11 cellular contexts compared by ENCODE assay signal in genomic region chr1:23796466-23797271, GRCh38. TPM values are rescaled to one million over a fixed set of nuclear protein-coding genes. Genes with fewer than 3 reads are reported as not detected.
DNase-seq lines count a peak whose midpoint lies in the region; ATAC-seq and TF ChIP-seq lines count a peak whose summit lies in the region.
"Had no signal": no experiment of that assay in that cellular context is flagged by ENCODE, and none has a peak within 500 bp of the region (broad histone marks: within the 10 kb centered on the region; RNA-seq: fewer than 3 reads in every experiment).

No MANE protein-coding gene starts in this region.

- H3K27me3 ChIP-seq in PC-3 (ENCODE audit: low read length), result no peaks in the 10 kb centered on the region
- H3K27me3 ChIP-seq: cardiac muscle cell had no signal

- no peaks in the 10 kb centered on the region for H3K27me3 Mint-ChIP-seq in Calu3 (ENCODE audit: unreplicated experiment)
- no peaks in the 10 kb centered on the region for H3K27me3 Mint-ChIP-seq in chondrocyte (ENCODE audit: low read depth)
- H3K27me3 Mint-ChIP-seq in neural crest cell (ENCODE audit: low read depth), result peaks cover 2% of the 10 kb centered on the region
- H3K27me3 Mint-ChIP-seq in activated CD4-positive, alpha-beta T cell treated with anti-CD3 and anti-CD28 coated beads, Interleukin-2, amount 10 ng/mL, durations not matched to agents 24 days and 14 days, result no peaks in the 10 kb centered on the region

- TF ChIP-seq CTCF in Calu3 (IDR thresholded peaks at IDR 0.05; ENCODE audit: unreplicated experiment) (no peak), PC-3 (conservative IDR thresholded peaks at IDR 0.05; ENCODE audit: low read depth, low read length) (peak; percentile 39), chondrocyte (IDR thresholded peaks at IDR 0.05) (no peak), neural crest cell (conservative IDR thresholded peaks at IDR 0.05) (no peak)

- ATAC-seq in PC-3, result no peak
- no peak for ATAC-seq in HG03095 (IDR thresholded peaks at IDR 0.05; ENCODE audit: unreplicated experiment)

- no peak overlapping the region for H3K4me3 Mint-ChIP-seq in Calu3 (ENCODE audit: low read depth, unreplicated experiment)
- no peak overlapping the region for H3K4me3 Mint-ChIP-seq in chondrocyte (ENCODE audit: unreplicated experiment)
- H3K4me3 Mint-ChIP-seq in neural crest cell, result peak overlapping the region; percentile 97
- H3K4me3 Mint-ChIP-seq in activated CD4-positive, alpha-beta T cell treated with anti-CD3 and anti-CD28 coated beads, Interleukin-2, amount 10 ng/mL, durations not matched to agents 24 days and 14 days, result no peak overlapping the region
- H3K4me3 Mint-ChIP-seq: activated naive CD4-positive, alpha-beta T cell treated with anti-CD3 and anti-CD28 coated beads for 36 hours had no signal

- no peak overlapping the region for H3K4me3 ChIP-seq in PC-3 (ENCODE audit: low read length)
- H3K4me3 ChIP-seq: cardiac muscle cell had no signal

- intact Hi-C loops in Calu3 (cut with micrococcal nuclease; ENCODE audit: unreplicated experiment), result no loop called here
- intact Hi-C loops in PC-3 (cut with micrococcal nuclease), result no loop called here
- intact Hi-C loops in activated CD4-positive, alpha-beta T cell treated with anti-CD3 and anti-CD28 coated beads, Interleukin-2, amount 10 ng/mL, durations not matched to agents 24 days and 14 days (cut with micrococcal nuclease), result no loop called here

- H3K9ac ChIP-seq in PC-3 (ENCODE audit: low read length), result no peak overlapping the region

- H2AFZ ChIP-seq in PC-3 (ENCODE audit: low read length), result no peak overlapping the region

- H3K36me3 ChIP-seq in PC-3 (ENCODE audit: low read depth, low read length), result peaks cover 14% of the 10 kb centered on the region

- peaks cover 30% of the 10 kb centered on the region for H3K79me2 ChIP-seq in PC-3 (ENCODE audit: low read length)

- H3F3A ChIP-seq in PC-3 (ENCODE audit: low read length, unreplicated experiment), result no peaks in the 10 kb centered on the region

- peaks cover 3% of the 10 kb centered on the region for H3K4me1 Mint-ChIP-seq in Calu3 (ENCODE audit: low read depth, unreplicated experiment)
- peaks cover 23% of the 10 kb centered on the region for H3K4me1 Mint-ChIP-seq in chondrocyte (ENCODE audit: low read depth)
- H3K4me1 Mint-ChIP-seq in neural crest cell, result peaks cover 11% of the 10 kb centered on the region
- peaks cover 20% of the 10 kb centered on the region for H3K4me1 Mint-ChIP-seq in activated CD4-positive, alpha-beta T cell treated with anti-CD3 and anti-CD28 coated beads, Interleukin-2, amount 10 ng/mL, durations not matched to agents 24 days and 14 days

- no peak for DNase-seq in Calu3
- DNase-seq in PC-3, result no peak
- DNase-seq in chondrocyte (ENCODE audit: low spot score), result no peak
- DNase-seq in neural crest cell (ENCODE audit: low read depth, low spot score), result no peak
- no peak for DNase-seq in activated CD4-positive, alpha-beta T cell treated with anti-CD3 and anti-CD28 coated beads, Interleukin-2, amount 10 ng/mL, durations not matched to agents 24 days and 14 days
- DNase-seq in stimulated activated CD4-positive, alpha-beta T cell treated with anti-CD3 and anti-CD28 coated beads, Interleukin-2, amount 100 ng/mL, for 24 hours, result no peak
- no peak for DNase-seq in stimulated activated naive CD4-positive, alpha-beta T cell (lab: John Stamatoyannopoulos, UW)
- DNase-seq: activated naive CD4-positive, alpha-beta T cell treated with anti-CD3 and anti-CD28 coated beads for 36 hours; mesendoderm had no signal

- H3K27ac ChIP-seq in PC-3 (ENCODE audit: low read length), result no peak overlapping the region
- H3K27ac ChIP-seq: cardiac muscle cell had no signal

- H3K9me3 Mint-ChIP-seq in Calu3 (ENCODE audit: low read depth, unreplicated experiment) (no peaks in the 10 kb centered on the region), chondrocyte (ENCODE audit: low read depth) (no peaks in the 10 kb centered on the region), neural crest cell (no peaks in the 10 kb centered on the region)
- H3K9me3 Mint-ChIP-seq in activated CD4-positive, alpha-beta T cell treated with anti-CD3 and anti-CD28 coated beads, Interleukin-2, amount 10 ng/mL, durations not matched to agents 24 days and 14 days, result no peaks in the 10 kb centered on the region
- H3K9me3 Mint-ChIP-seq: activated naive CD4-positive, alpha-beta T cell treated with anti-CD3 and anti-CD28 coated beads for 36 hours had no signal

- H3K9me2 ChIP-seq in PC-3 (replicated peaks; ENCODE audit: low read length), result no peaks in the 10 kb centered on the region

- no peaks in the 10 kb centered on the region for H4K20me1 ChIP-seq in PC-3 (ENCODE audit: low read length)

- no peak overlapping the region for H3K4me2 ChIP-seq in PC-3 (ENCODE audit: low read length)

- POLR2A ChIA-PET in PC-3 (lab: Charles Lee; ENCODE audit: unreplicated experiment), result no interaction called here

- peaks cover 25% of the 10 kb centered on the region for H3K4me1 ChIP-seq in PC-3 (ENCODE audit: insufficient read depth, low read length)

- no peaks in the 10 kb centered on the region for H3K9me3 ChIP-seq in PC-3 (ENCODE audit: low read length)

- peaks cover 95% of the 10 kb centered on the region for H3K36me3 Mint-ChIP-seq in Calu3 (ENCODE audit: insufficient read depth, unreplicated experiment)
- H3K36me3 Mint-ChIP-seq in chondrocyte (ENCODE audit: low read depth), result peaks cover 2% of the 10 kb centered on the region
- H3K36me3 Mint-ChIP-seq in neural crest cell (ENCODE audit: low read depth), result no peaks in the 10 kb centered on the region
- H3K36me3 Mint-ChIP-seq in activated CD4-positive, alpha-beta T cell treated with anti-CD3 and anti-CD28 coated beads, Interleukin-2, amount 10 ng/mL, durations not matched to agents 24 days and 14 days (ENCODE audit: low read depth), result peaks cover 35% of the 10 kb centered on the region

- CTCF ChIA-PET in Calu3 (lab: Charles Lee), result no interaction called here
- CTCF ChIA-PET in PC-3 (lab: Charles Lee), result interaction anchor here (2.2 kb wide), 1 partner anchor 25 kb away, joined by 10 read pairs; no protein-coding TSS in a partner anchor

- H3K27ac Mint-ChIP-seq in Calu3 (ENCODE audit: unreplicated experiment), result peak overlapping the region; percentile 52
- H3K27ac Mint-ChIP-seq in chondrocyte (ENCODE audit: unreplicated experiment), result peak overlapping the region; percentile 17
- no peak overlapping the region for H3K27ac Mint-ChIP-seq in neural crest cell (ENCODE audit: unreplicated experiment)
- no peak overlapping the region for H3K27ac Mint-ChIP-seq in activated CD4-positive, alpha-beta T cell treated with anti-CD3 and anti-CD28 coated beads, Interleukin-2, amount 10 ng/mL, durations not matched to agents 24 days and 14 days
- H3K27ac Mint-ChIP-seq: activated naive CD4-positive, alpha-beta T cell treated with anti-CD3 and anti-CD28 coated beads for 36 hours had no signal

- BruUV-seq in Calu3 (replicated peaks; lab: Mats Ljungman, UMichigan) (no TSS peak), PC-3 (replicated peaks; lab: Mats Ljungman, UMichigan) (no TSS peak)

RNA-seq across cellular contexts. Expression of gene GALE, which starts 3.9 kb away (rescaled TPM):
- total RNA-seq in Calu3 (2022) (76.7 and 97.9 TPM in 2 replicates), PC-3 (2014; rRNA removed) (86.0 and 86.4 TPM in 2 replicates), chondrocyte (24.9 to 34.0 TPM (median 25.7 TPM) in 3 replicates), neural crest cell (47.1 and 47.2 TPM in 2 replicates)
- total RNA-seq in activated CD4-positive, alpha-beta T cell treated with anti-CD3 and anti-CD28 coated beads, Interleukin-2, amount 10 ng/mL, durations not matched to agents 24 days and 14 days, result 66.3 and 73.5 TPM in 2 replicates

RNA-seq across cellular contexts. Expression of gene LYPLA2, which starts 5.7 kb away (rescaled TPM):
- 52.0 and 66.5 TPM in 2 replicates for total RNA-seq in Calu3 (2022)
- 120 and 142 TPM in 2 replicates for total RNA-seq in PC-3 (2014; rRNA removed)
- total RNA-seq in chondrocyte, result 39.8 to 43.0 TPM (median 40.4 TPM) in 3 replicates
- 88.9 and 89.6 TPM in 2 replicates for total RNA-seq in neural crest cell
- 86.2 and 92.4 TPM in 2 replicates for total RNA-seq in activated CD4-positive, alpha-beta T cell treated with anti-CD3 and anti-CD28 coated beads, Interleukin-2, amount 10 ng/mL, durations not matched to agents 24 days and 14 days

RNA-seq across cellular contexts. Expression of gene PITHD1, which starts 18.5 kb away (rescaled TPM):
- 30.6 and 33.0 TPM in 2 replicates for total RNA-seq in Calu3 (2022)
- total RNA-seq in PC-3 (2014; rRNA removed), result 107 and 115 TPM in 2 replicates
- 36.2 to 36.5 TPM (median 36.4 TPM) in 3 replicates for total RNA-seq in chondrocyte
- total RNA-seq in neural crest cell, result 54.8 and 57.5 TPM in 2 replicates
- 83.0 and 88.6 TPM in 2 replicates for total RNA-seq in activated CD4-positive, alpha-beta T cell treated with anti-CD3 and anti-CD28 coated beads, Interleukin-2, amount 10 ng/mL, durations not matched to agents 24 days and 14 days

RNA-seq across cellular contexts. Expression of gene HMGCL, which starts 28.6 kb away (rescaled TPM):
- total RNA-seq in Calu3 (2022), result 23.1 and 27.8 TPM in 2 replicates
- total RNA-seq in PC-3 (2014; rRNA removed), result 28.2 and 30.8 TPM in 2 replicates
- total RNA-seq in chondrocyte, result 22.0 to 26.8 TPM (median 25.9 TPM) in 3 replicates
- 15.6 and 17.4 TPM in 2 replicates for total RNA-seq in neural crest cell
- total RNA-seq in activated CD4-positive, alpha-beta T cell treated with anti-CD3 and anti-CD28 coated beads, Interleukin-2, amount 10 ng/mL, durations not matched to agents 24 days and 14 days, result 20.4 and 20.7 TPM in 2 replicates

RNA-seq across cellular contexts. Expression of gene ELOA, which starts 53.4 kb away (rescaled TPM):
- total RNA-seq in Calu3 (2022) (32.4 and 36.5 TPM in 2 replicates), PC-3 (2014; rRNA removed) (50.7 and 50.9 TPM in 2 replicates), chondrocyte (41.7 to 47.8 TPM (median 42.9 TPM) in 3 replicates), neural crest cell (43.1 and 45.8 TPM in 2 replicates)
- total RNA-seq in activated CD4-positive, alpha-beta T cell treated with anti-CD3 and anti-CD28 coated beads, Interleukin-2, amount 10 ng/mL, durations not matched to agents 24 days and 14 days, result 51.9 and 54.3 TPM in 2 replicates

Comparison
In these comparisons a context has a peak if more than half of its experiments do, and no peak if none do; other contexts are left out.
1. H3K27ac Mint-ChIP-seq: peak in Calu3 (single experiment) and chondrocyte (single experiment); none in neural crest cell (single experiment) and activated CD4-positive, alpha-beta T cell treated with anti-CD3 and anti-CD28 coated beads, Interleukin-2, amount 10 ng/mL, durations not matched to agents 24 days and 14 days (single experiment).